ENCODE assay signal across 16 cellular contexts in the genomic region with DNA sequence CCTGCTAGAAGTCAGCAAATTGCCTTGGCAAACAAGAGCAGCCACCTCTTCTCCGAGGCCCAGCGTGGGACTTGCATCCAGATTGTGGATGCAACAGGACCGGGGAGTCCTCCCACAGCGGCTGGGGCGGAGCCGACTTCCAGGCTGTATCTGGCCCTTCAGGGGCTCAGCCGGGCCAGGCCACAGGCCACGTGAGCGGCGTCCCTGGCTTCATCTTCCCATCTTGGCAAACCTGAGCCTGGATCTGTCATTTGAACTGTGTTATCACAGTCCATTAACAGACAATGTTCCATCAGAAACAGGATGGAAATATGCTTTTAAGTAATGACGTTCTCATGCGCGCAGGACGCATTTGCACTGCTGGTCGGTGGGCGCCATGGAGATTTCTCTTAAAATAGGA.
"Had no signal": no experiment of that assay in that cellular context is flagged by ENCODE, and none has a peak within 500 bp of the region (broad histone marks: within the 10 kb centered on the region; RNA-seq: fewer than 3 reads in every experiment).

No MANE protein-coding gene starts in this region.

- H3K9me3 ChIP-seq: neutrophil, ovary, thyroid gland had no signal

- H3K4me3 ChIP-seq: heart left ventricle, ovary, thyroid gland had no signal

- H3K27ac ChIP-seq: heart left ventricle, neutrophil, ovary, thyroid gland, WERI-Rb-1 had no signal

- ATAC-seq: natural killer cell, T-cell had no signal

- DNase-seq: activated CD4-positive, CD25-positive, alpha-beta regulatory T cell treated with anti-CD3 and anti-CD28 coated beads, Interleukin-2, amount 50 U/mL, for 72 hours; activated naive CD4-positive, alpha-beta T cell treated with Interleukin-2 at 50 U/mL for 16 hours; activated naive CD8-positive, alpha-beta T cell treated with anti-CD3 and anti-CD28 coated beads for 36 hours; activated T-cell treated with anti-CD3 and anti-CD28 coated beads, Interleukin-2, amount 50 U/mL, for 48 hours; cortex of kidney; endodermal cell; midbrain; natural killer cell; ovary; stimulated activated CD4-positive, alpha-beta T cell treated with anti-CD3 and anti-CD28 coated beads, Interleukin-4, amount 100 ng/mL, for 24 hours; stimulated activated naive CD4-positive, alpha-beta T cell treated with Interleukin-2 at 50 U/mL for 16 hours; T-cell; WERI-Rb-1 had no signal

- H3K36me3 ChIP-seq: heart left ventricle, neutrophil, ovary, thyroid gland, WERI-Rb-1 had no signal

- H3K4me1 ChIP-seq: thyroid gland had no signal

- H3K27me3 ChIP-seq: heart left ventricle, neutrophil, ovary, thyroid gland had no signal
